In genomic region chr13:51768378-51768921, GRCh38 we compare ENCODE assay signal across 18 cellular contexts. TPM values are rescaled to one million over a fixed set of nuclear protein-coding genes. Genes with fewer than 3 reads are reported as not detected.
DNase-seq lines count a peak whose midpoint lies in the region; ATAC-seq and TF ChIP-seq lines count a peak whose summit lies in the region.
"Had no signal": no experiment of that assay in that cellular context is flagged by ENCODE, and none has a peak within 500 bp of the region (broad histone marks: within the 10 kb centered on the region; RNA-seq: fewer than 3 reads in every experiment).

No MANE protein-coding gene starts in this region.

- no peaks in the 10 kb centered on the region for H4K20me1 ChIP-seq in neural progenitor cell (ENCODE audit: low read depth)

- H3K27me3 Mint-ChIP-seq in neural progenitor cell (ENCODE audit: insufficient read depth, low read depth) = peaks cover 17% of the 10 kb centered on the region
- H3K27me3 Mint-ChIP-seq: activated naive CD8-positive, alpha-beta T cell treated with anti-CD3 and anti-CD28 coated beads for 36 hours; natural killer cell treated with Interleukin-12 subunit alpha and Interleukin-12 subunit beta and Interleukin-15 and Interleukin-18, amount 100 ng/mL, for 72 hours had no signal

- H3K79me2 ChIP-seq in neural progenitor cell (ENCODE audit: low read depth) = no peaks in the 10 kb centered on the region

- H3K4me3 ChIP-seq in cardiac muscle cell = no peak overlapping the region
- no peak overlapping the region for H3K4me3 ChIP-seq in esophagus muscularis mucosa
- no peak overlapping the region for H3K4me3 ChIP-seq in neural progenitor cell
- H3K4me3 ChIP-seq: dorsolateral prefrontal cortex, smooth muscle cell, transverse colon had no signal

- peaks cover 20% of the 10 kb centered on the region for H3K4me1 Mint-ChIP-seq in neural progenitor cell

- H3K36me3 ChIP-seq in cardiac muscle cell (no peaks in the 10 kb centered on the region), esophagus muscularis mucosa (peaks cover 0 to 60% (median 11%) of the 10 kb centered on the region in 4 donors), neural progenitor cell (no peaks in the 10 kb centered on the region)
- H3K36me3 ChIP-seq: transverse colon had no signal

- intact Hi-C loops in Right ventricle myocardium inferior (cut with DNase I) (no loop called here), esophagus muscularis mucosa (cut with DNase I) (no loop called here)

- ATAC-seq in Right ventricle myocardium inferior (no peak), HG02623 (IDR thresholded peaks at IDR 0.05; ENCODE audit: unreplicated experiment) (no peak)
- ATAC-seq: natural killer cell treated with Interleukin-12 subunit alpha and Interleukin-12 subunit beta and Interleukin-15 and Interleukin-18, amount 100 ng/mL, for 72 hours had no signal

- WGBS in esophagus muscularis mucosa = 80% methylated on average over 11 of the region's 15 CpGs

- H3K4me1 ChIP-seq in cardiac muscle cell (ENCODE audit: low read depth) = peaks cover 34% of the 10 kb centered on the region
- H3K4me1 ChIP-seq in esophagus muscularis mucosa = peaks cover 32 to 42% (median 37%) of the 10 kb centered on the region in 4 donors
- H3K4me1 ChIP-seq in neural progenitor cell = no peaks in the 10 kb centered on the region

- DNase-seq in cardiac muscle cell (ENCODE audit: low read depth in 1 of 2, low spot score in 1 of 2) (peak in 1 of 2 donors; percentile 73), Right ventricle myocardium inferior (ENCODE audit: missing footprints) (no peak), esophagus muscularis mucosa (ENCODE audit: extremely low spot score) (peak; percentile 82), neural progenitor cell (ENCODE audit: low spot score) (peak; percentile 66), DMS153 (lab: John Stamatoyannopoulos, UW) (no peak), NCI-H2196 (lab: John Stamatoyannopoulos, UW; ENCODE audit: unreplicated experiment) (no peak)
- no peak for DNase-seq in stimulated activated naive CD4-positive, alpha-beta T cell treated with Interleukin-2 at 50 U/mL for 16 hours (lab: John Stamatoyannopoulos, UW)
- DNase-seq: activated naive CD8-positive, alpha-beta T cell treated with anti-CD3 and anti-CD28 coated beads for 36 hours; DMS 273 treated with DMSO at 0.1 percent for 48 hours; dorsolateral prefrontal cortex; foreskin melanocyte; KBM-7; kidney glomerular epithelial cell; NCI-H187; transverse colon had no signal

- TF ChIP-seq CTCF in cardiac muscle cell (IDR thresholded peaks at IDR 0.05; ENCODE audit: low read depth, low read length) (peak; percentile 21), esophagus muscularis mucosa (IDR thresholded peaks at IDR 0.05) (no peak), neural progenitor cell (IDR thresholded peaks at IDR 0.05) (peak; percentile 67)

- H3K4me2 ChIP-seq in neural progenitor cell = no peak overlapping the region
- H3K4me2 ChIP-seq: smooth muscle cell had no signal

- H3K36me3 Mint-ChIP-seq in neural progenitor cell = peaks cover 19% of the 10 kb centered on the region
- H3K36me3 Mint-ChIP-seq: natural killer cell treated with Interleukin-12 subunit alpha and Interleukin-12 subunit beta and Interleukin-15 and Interleukin-18, amount 100 ng/mL, for 72 hours had no signal

- H3K9ac ChIP-seq in neural progenitor cell = no peak overlapping the region

- peaks cover 7% of the 10 kb centered on the region for H3F3A ChIP-seq in neural progenitor cell (ENCODE audit: low read depth)

- peak overlapping the region; percentile 33 for H3K27ac ChIP-seq in cardiac muscle cell
- H3K27ac ChIP-seq in esophagus muscularis mucosa (replicated peaks in 1 of 4) = peak overlapping the region in 3 of 4 donors; percentile 60 to 78 (median 68)
- no peak overlapping the region for H3K27ac ChIP-seq in neural progenitor cell

- no peak overlapping the region for H3K27ac Mint-ChIP-seq in neural progenitor cell
- H3K27ac Mint-ChIP-seq: activated naive CD8-positive, alpha-beta T cell treated with anti-CD3 and anti-CD28 coated beads for 36 hours; natural killer cell treated with Interleukin-12 subunit alpha and Interleukin-12 subunit beta and Interleukin-15 and Interleukin-18, amount 100 ng/mL, for 72 hours had no signal

- no peak overlapping the region for H3K4me3 Mint-ChIP-seq in neural progenitor cell
- H3K4me3 Mint-ChIP-seq: activated naive CD8-positive, alpha-beta T cell treated with anti-CD3 and anti-CD28 coated beads for 36 hours; natural killer cell treated with Interleukin-12 subunit alpha and Interleukin-12 subunit beta and Interleukin-15 and Interleukin-18, amount 100 ng/mL, for 72 hours had no signal

- TF ChIP-seq EP300 in esophagus muscularis mucosa (IDR thresholded peaks at IDR 0.05) = no peak

- H2AFZ ChIP-seq in neural progenitor cell (replicated peaks) = no peak overlapping the region

- no peaks in the 10 kb centered on the region for H3K27me3 ChIP-seq in cardiac muscle cell
- H3K27me3 ChIP-seq in esophagus muscularis mucosa = no peaks in the 10 kb centered on the region
- no peaks in the 10 kb centered on the region for H3K27me3 ChIP-seq in neural progenitor cell
- H3K27me3 ChIP-seq: dorsolateral prefrontal cortex, transverse colon had no signal

- no peaks in the 10 kb centered on the region for H3K9me3 Mint-ChIP-seq in neural progenitor cell
- H3K9me3 Mint-ChIP-seq: activated naive CD8-positive, alpha-beta T cell treated with anti-CD3 and anti-CD28 coated beads for 36 hours; natural killer cell treated with Interleukin-12 subunit alpha and Interleukin-12 subunit beta and Interleukin-15 and Interleukin-18, amount 100 ng/mL, for 72 hours had no signal

- no peak for TF ChIP-seq POLR2A in esophagus muscularis mucosa (IDR thresholded peaks at IDR 0.05; ENCODE audit: low read depth)

- H3K9me3 ChIP-seq in cardiac muscle cell (ENCODE audit: low read depth) (no peaks in the 10 kb centered on the region), esophagus muscularis mucosa (no peaks in the 10 kb centered on the region), neural progenitor cell (ENCODE audit: low read depth) (no peaks in the 10 kb centered on the region)
- H3K9me3 ChIP-seq: transverse colon had no signal

RNA-seq across cellular contexts. Expression of gene DHRS12, which starts 35.5 kb away (rescaled TPM):
- total RNA-seq in cardiac muscle cell = 2.9 and 5.5 TPM in 2 replicates
- polyA plus RNA-seq in cardiac muscle cell = 11.6 and 15.7 TPM in 2 replicates
- total RNA-seq in Right ventricle myocardium inferior = 10.2 TPM
- 10 to 100 TPM; 10.3 to 18.6 (median 14.9) TPM for total RNA-seq in esophagus muscularis mucosa
- total RNA-seq in neural progenitor cell (ENCODE audit: low replicate concordance) = 5.2 and 7.6 TPM in 2 replicates

Comparison
In these comparisons a context has a peak if more than half of its experiments do, and no peak if none do; other contexts are left out.
1. DNase-seq: peak in esophagus muscularis mucosa (single experiment) and neural progenitor cell (single experiment); none in Right ventricle myocardium inferior (single experiment), stimulated activated naive CD4-positive, alpha-beta T cell treated with Interleukin-2 at 50 U/mL for 16 hours (single experiment), DMS153 (single experiment) and NCI-H2196 (single experiment).
2. CTCF ChIP-seq: peak in cardiac muscle cell (single experiment) and neural progenitor cell (single experiment); none in esophagus muscularis mucosa (0 of 3).